In genomic region chr14:69152181-69152943, GRCh38 we compare ENCODE assay signal across 8 cellular contexts. TPM values are rescaled to one million over a fixed set of nuclear protein-coding genes. Genes with fewer than 3 reads are reported as not detected.
DNase-seq lines count a peak whose midpoint lies in the region; ATAC-seq and TF ChIP-seq lines count a peak whose summit lies in the region.

No MANE protein-coding gene starts in this region.

- H3K36me3 ChIP-seq in endodermal cell (ENCODE audit: control insufficient read depth, insufficient read depth, low read length): peaks cover 26% of the 10 kb centered on the region
- peaks cover 7 to 9% of the 10 kb centered on the region in 2 donors for H3K36me3 ChIP-seq in mucosa of rectum (ENCODE audit: control insufficient read depth in 2 of 2, insufficient read depth in 2 of 2, low read length in 2 of 2)
- H3K36me3 ChIP-seq in thyroid gland: no peaks in the 10 kb centered on the region

- H3K27me3 Mint-ChIP-seq in activated CD8-positive, alpha-beta T cell treated with anti-CD3 and anti-CD28 coated beads for 36 hours: peaks cover 2% of the 10 kb centered on the region
- no peaks in the 10 kb centered on the region for H3K27me3 Mint-ChIP-seq in endodermal cell (ENCODE audit: insufficient read depth)

- H3K9me3 ChIP-seq in endodermal cell (ENCODE audit: control insufficient read depth, low read length) (no peaks in the 10 kb centered on the region), mucosa of rectum (ENCODE audit: control insufficient read depth in 2 of 2, low read length in 2 of 2) (no peaks in the 10 kb centered on the region), thyroid gland (no peaks in the 10 kb centered on the region)

- intact Hi-C loops in activated CD8-positive, alpha-beta T cell treated with anti-CD3 and anti-CD28 coated beads for 36 hours (cut with micrococcal nuclease): loop anchor here (2.0 kb wide), 1 partner anchor 24 kb away; no protein-coding TSS in a partner anchor
- intact Hi-C loops in thyroid gland (cut with DNase I): no loop called here

- peak overlapping the region; percentile 96 for H3K4me3 ChIP-seq in endodermal cell (ENCODE audit: low read length)
- H3K4me3 ChIP-seq in mucosa of rectum (ENCODE audit: low read length in 2 of 2): peak overlapping the region; percentile 84 to 91
- H3K4me3 ChIP-seq in thyroid gland (replicated peaks in 1 of 3): peak overlapping the region; percentile 1 to 92 (median 92)

- 0% methylated on average over 8 to 39 of the region's 39 CpGs for WGBS in endodermal cell (ENCODE audit: insufficient coverage in 1 of 2, insufficient read length in 1 of 2), 2 experiments
- 0 to 1% methylated on average over 15 to 24 of the region's 39 CpGs for WGBS in thyroid gland, 2 donors

- CTCF ChIA-PET in activated CD8-positive, alpha-beta T cell treated with anti-CD3 and anti-CD28 coated beads for 36 hours (lab: Charles Lee): interaction anchor here (0.7 to 10.6 kb wide), 3 partner anchors 9 to 39 kb away, joined by 3 to 218 read pairs (median 12); partner anchors contain the start of gene EXD2

- peaks cover 21% of the 10 kb centered on the region for H3K36me3 Mint-ChIP-seq in activated CD8-positive, alpha-beta T cell treated with anti-CD3 and anti-CD28 coated beads for 36 hours (ENCODE audit: low read depth)
- peaks cover 13% of the 10 kb centered on the region for H3K36me3 Mint-ChIP-seq in endodermal cell (ENCODE audit: low read depth)

- TF ChIP-seq CTCF in C4-2B (conservative IDR thresholded peaks at IDR 0.05) (no peak), endodermal cell (conservative IDR thresholded peaks at IDR 0.05) (no peak), thyroid gland (IDR thresholded peaks at IDR 0.05) (no peak)
- no peak for TF ChIP-seq CTCF in activated CD8-positive, alpha-beta T cell treated with anti-CD3 and anti-CD28 coated beads for 36 hours (IDR thresholded peaks at IDR 0.05)

- H3K4me3 Mint-ChIP-seq in activated CD8-positive, alpha-beta T cell treated with anti-CD3 and anti-CD28 coated beads for 36 hours: peak overlapping the region; percentile 84
- peak overlapping the region; percentile 90 for H3K4me3 Mint-ChIP-seq in endodermal cell

- peak; percentile 2 for ATAC-seq in GM19467 (IDR thresholded peaks at IDR 0.05; ENCODE audit: unreplicated experiment)
- peak; percentile 27 for ATAC-seq in activated CD8-positive, alpha-beta T cell treated with anti-CD3 and anti-CD28 coated beads for 36 hours
- no peak for ATAC-seq in HG02588 (IDR thresholded peaks at IDR 0.05; ENCODE audit: unreplicated experiment)

- H3K9ac ChIP-seq in endodermal cell (ENCODE audit: extremely low read depth, low read length, poor library complexity, severe bottlenecking) (peak overlapping the region; percentile 82), mucosa of rectum (ENCODE audit: low read depth in 1 of 2, low read length in 2 of 2) (peak overlapping the region; percentile 83 to 88)

- H3K27ac ChIP-seq in C4-2B (peak overlapping the region; percentile 82), endodermal cell (ENCODE audit: low read depth, low read length) (peak overlapping the region; percentile 79), mucosa of rectum (ENCODE audit: low read depth in 2 of 2, low read length in 2 of 2) (peak overlapping the region; percentile 86 to 88), thyroid gland (peak overlapping the region; percentile 92 to 97 (median 96))

- H3K4me1 ChIP-seq in endodermal cell (ENCODE audit: control insufficient read depth, insufficient read depth, low read length): peaks cover 8% of the 10 kb centered on the region
- H3K4me1 ChIP-seq in mucosa of rectum (ENCODE audit: control insufficient read depth in 2 of 2, insufficient read depth in 2 of 2, low read length in 2 of 2): peaks cover 8 to 13% of the 10 kb centered on the region in 2 donors
- H3K4me1 ChIP-seq in thyroid gland: peaks cover 11 to 45% of the 10 kb centered on the region in 2 donors

- POLR2A ChIA-PET in activated CD8-positive, alpha-beta T cell treated with anti-CD3 and anti-CD28 coated beads for 36 hours (lab: Charles Lee): interaction anchor here (0.7 to 4.4 kb wide), 7 partner anchors 15 to 44 kb away, joined by 3 to 27 read pairs (median 5); no protein-coding TSS in a partner anchor

- H3K27me3 ChIP-seq in endodermal cell (ENCODE audit: control insufficient read depth, insufficient read depth, low read length, poor library complexity, severe bottlenecking) (no peaks in the 10 kb centered on the region), mucosa of rectum (ENCODE audit: control insufficient read depth in 2 of 2, insufficient read depth in 2 of 2, low read length in 2 of 2) (no peaks in the 10 kb centered on the region), thyroid gland (no peaks in the 10 kb centered on the region)

- H3K9me3 Mint-ChIP-seq in activated CD8-positive, alpha-beta T cell treated with anti-CD3 and anti-CD28 coated beads for 36 hours: no peaks in the 10 kb centered on the region
- no peaks in the 10 kb centered on the region for H3K9me3 Mint-ChIP-seq in endodermal cell

- peak overlapping the region; percentile 95 for H3K27ac Mint-ChIP-seq in activated CD8-positive, alpha-beta T cell treated with anti-CD3 and anti-CD28 coated beads for 36 hours
- peak overlapping the region; percentile 85 for H3K27ac Mint-ChIP-seq in endodermal cell

- peaks cover 41% of the 10 kb centered on the region for H3K4me1 Mint-ChIP-seq in activated CD8-positive, alpha-beta T cell treated with anti-CD3 and anti-CD28 coated beads for 36 hours (ENCODE audit: low read depth)
- peaks cover 32% of the 10 kb centered on the region for H3K4me1 Mint-ChIP-seq in endodermal cell

- TF ChIP-seq POLR2A in thyroid gland (IDR thresholded peaks at IDR 0.05): no peak

- DNase-seq in NCI-H1105 (lab: John Stamatoyannopoulos, UW) (peak; percentile 38), endodermal cell (no peak), thyroid gland (peak in 1 of 2 donors; percentile 42)
- DNase-seq in activated CD8-positive, alpha-beta T cell treated with anti-CD3 and anti-CD28 coated beads for 36 hours: peak; percentile 62

RNA-seq across cellular contexts. Expression of gene DCAF5, which starts 0.6 kb away (rescaled TPM):
- 10 to 100 TPM; 34.3 to 36.5 TPM for total RNA-seq in activated CD8-positive, alpha-beta T cell treated with anti-CD3 and anti-CD28 coated beads for 36 hours
- total RNA-seq in endodermal cell: 10 to 100 TPM; 61.1 to 69.6 TPM
- polyA plus RNA-seq in endodermal cell (2013, experiment 1 of 2): 46.6 TPM
- 43.7 TPM for polyA plus RNA-seq in endodermal cell (2013, experiment 2 of 2)
- 10 to 100 TPM; 36.0 to 53.6 (median 38.9) TPM for total RNA-seq in thyroid gland

RNA-seq across cellular contexts. Expression of gene EXD2, which starts 38.9 kb away (rescaled TPM):
- total RNA-seq in activated CD8-positive, alpha-beta T cell treated with anti-CD3 and anti-CD28 coated beads for 36 hours: 10 to 100 TPM in 1 of 2 experiments, 1 to 10 TPM in 1; 9.4 to 10.7 TPM
- 10 to 100 TPM; 26.9 to 27.2 TPM for total RNA-seq in endodermal cell
- polyA plus RNA-seq in endodermal cell (2013, experiment 1 of 2): 22.1 TPM
- polyA plus RNA-seq in endodermal cell (2013, experiment 2 of 2): 19.6 TPM
- total RNA-seq in thyroid gland: 10 to 100 TPM; 21.2 to 28.3 (median 25.2) TPM
